ENCODE assay signal across 8 cellular contexts in the genomic region with DNA sequence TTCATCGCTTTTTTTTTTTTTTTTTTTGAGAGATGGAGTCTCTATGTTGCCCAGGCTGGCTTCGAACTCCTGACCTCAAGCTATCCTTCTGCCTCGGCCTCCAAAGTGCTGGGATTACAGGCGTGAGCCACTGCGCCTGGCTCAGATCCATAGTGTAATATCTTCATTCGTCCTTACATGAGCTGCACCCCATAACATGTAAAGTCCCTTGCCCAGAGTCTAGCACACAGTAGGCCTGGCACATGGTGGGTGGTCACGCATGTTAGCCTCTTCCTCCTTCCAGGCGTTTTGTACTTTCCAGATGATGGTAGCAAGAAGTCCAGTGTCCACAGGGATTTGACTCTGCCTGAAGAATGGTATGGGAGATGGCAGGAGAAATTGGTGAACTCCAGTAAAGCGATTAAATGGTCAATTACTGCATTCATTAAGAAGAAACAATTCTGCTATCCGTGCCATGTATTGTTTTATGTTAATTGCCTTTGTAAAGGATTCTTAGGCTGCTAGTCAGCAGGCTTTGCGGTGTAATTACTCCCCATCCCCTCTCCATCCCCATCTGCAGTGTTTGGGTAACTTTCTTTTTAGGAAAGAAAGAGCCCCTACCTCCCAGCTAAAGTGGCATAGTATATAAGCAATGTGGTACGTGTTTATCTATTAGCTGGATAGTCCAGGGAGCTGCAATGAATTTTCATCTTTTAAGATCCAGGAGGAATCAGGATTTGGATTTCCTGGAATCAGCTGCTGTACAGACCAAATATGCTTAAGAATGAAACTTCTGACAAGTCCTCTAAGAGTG. TPM values are rescaled to one million over a fixed set of nuclear protein-coding genes. Genes with fewer than 3 reads are reported as not detected.
DNase-seq lines count a peak whose midpoint lies in the region; ATAC-seq, FAIRE-seq and TF ChIP-seq lines count a peak whose summit lies in the region.

No MANE protein-coding gene starts in this region.

- H3K4me1 Mint-ChIP-seq in activated T-cell treated with anti-CD3 and anti-CD28 coated beads, Interleukin-2, amount 50 U/mL, for 4 hours (ENCODE audit: low read depth), result peaks cover 33% of the 10 kb centered on the region

- TF ChIP-seq EP300 in K562 (IDR thresholded peaks at IDR 0.05; ENCODE audit: low read length), result no peak
- TF ChIP-seq EP300 in transverse colon (IDR thresholded peaks at IDR 0.05; ENCODE audit: low read depth), result no peak

- in situ Hi-C loops in K562 (cut with MboI) (no loop called here), transverse colon (cut with MboI; ENCODE audit: low pct_ligation_motif_present in 1 of 4, low pct_unique_long_range_greater_than_20kb in 1 of 4, low sequenced_read_pairs in 3 of 4) (no loop called here)

- CTCF ChIA-PET in K562 (lab: Yijun Ruan, JAX; ENCODE audit: low intra/inter-chr PET ratio), result no interaction called here

- no peak for TF ChIP-seq POLR2A in K562 (conservative IDR thresholded peaks at IDR 0.05)
- no peak for TF ChIP-seq POLR2A in transverse colon (IDR thresholded peaks at IDR 0.05)

- TF ChIP-seq CTCF in K562 (IDR thresholded peaks at IDR 0.05 in 2 of 3, conservative IDR thresholded peaks at IDR 0.05 in 1 of 3; ENCODE audit: insufficient read depth in 2 of 3, low read depth in 1 of 3, low read length in 3 of 3) (no peak), transverse colon (IDR thresholded peaks at IDR 0.05) (no peak)

- peaks cover 3 to 13% of the 10 kb centered on the region in 2 experiments; a peak in 3 of 5 replicates for H3K4me1 ChIP-seq in K562 (replicated peaks in 1 of 2; ENCODE audit: control insufficient read depth in 2 of 2, insufficient read depth in 2 of 2, low read length in 2 of 2)
- peaks cover 0 to 11% (median 9%) of the 10 kb centered on the region in 4 donors for H3K4me1 ChIP-seq in transverse colon

- BruUV-seq in K562 (replicated peaks; lab: Mats Ljungman, UMichigan), result TSS peak; percentile 47

- peak overlapping the region; percentile 81 for H3K4me3 Mint-ChIP-seq in activated T-cell treated with anti-CD3 and anti-CD28 coated beads, Interleukin-2, amount 50 U/mL, for 4 hours

- H4K20me1 ChIP-seq in K562 (replicated peaks; ENCODE audit: control insufficient read depth, insufficient read depth, low read length), result 0 out of 2 replicates have a peak, but pooled peaks cover 1% of the 10 kb centered on the region

- no peaks in the 10 kb centered on the region for H3K36me3 ChIP-seq in K562 (ENCODE audit: control insufficient read depth, insufficient read depth, low read length)
- H3K36me3 ChIP-seq in transverse colon, result no peaks in the 10 kb centered on the region

- no peak overlapping the region for H3K27ac ChIP-seq in K562 (ENCODE audit: extremely low read depth, low read depth, low read length)
- peak overlapping the region; percentile 61 to 75 (median 70) for H3K27ac ChIP-seq in transverse colon

- H3K27me3 Mint-ChIP-seq in activated T-cell treated with anti-CD3 and anti-CD28 coated beads, Interleukin-2, amount 50 U/mL, for 4 hours (ENCODE audit: low read depth), result peaks cover 15% of the 10 kb centered on the region

- H3K9me3 ChIP-seq in K562 (replicated peaks; ENCODE audit: control insufficient read depth, insufficient read depth, low read depth, low read length) (no peaks in the 10 kb centered on the region), transverse colon (no peaks in the 10 kb centered on the region)

- H2AFZ ChIP-seq in K562 (ENCODE audit: low read depth, low read length), result no peak overlapping the region

- no peaks in the 10 kb centered on the region for H3K79me2 ChIP-seq in K562 (ENCODE audit: control insufficient read depth, insufficient read depth, low read length)

- H3K27me3 ChIP-seq in K562 (ENCODE audit: control insufficient read depth in 2 of 2, insufficient read depth in 2 of 2, low read length in 2 of 2) (peaks cover 25 to 41% of the 10 kb centered on the region in 2 experiments), transverse colon (peaks cover 4% of the 10 kb centered on the region)

- no peaks in the 10 kb centered on the region for H3K36me3 Mint-ChIP-seq in activated T-cell treated with anti-CD3 and anti-CD28 coated beads, Interleukin-2, amount 50 U/mL, for 4 hours (ENCODE audit: insufficient read depth)

- no peak for DNase-seq in activated T-cell treated with anti-CD3 and anti-CD28 coated beads, Interleukin-2, amount 50 U/mL, for 4 hours
- DNase-seq in activated T-cell treated with anti-CD3 and anti-CD28 coated beads, Interleukin-2, amount 50 U/mL, for 1 hour, result no peak
- DNase-seq in K562 (ENCODE audit: extremely low read depth in 1 of 4, low spot score in 3 of 4) (no peak), medulla oblongata (ENCODE audit: extremely low spot score) (peak; percentile 29), transverse colon (no peak), islet precursor cell (no peak), GOT3 (lab: John Stamatoyannopoulos, UW) (no peak)

- no peak for FAIRE-seq in K562 (lab: Jason Lieb, UNC)

- POLR2A ChIA-PET in K562 (lab: Yijun Ruan, JAX), result interaction anchor here (0.7 to 0.9 kb wide), 2 partner anchors 17 to 19 kb away, joined by 3 read pairs; no protein-coding TSS in a partner anchor

- no peak overlapping the region for H3K9ac ChIP-seq in K562 (ENCODE audit: insufficient read depth in 1 of 2, low read depth in 2 of 2, low read length in 2 of 2)

- H3K9me1 ChIP-seq in K562 (ENCODE audit: control insufficient read depth, insufficient read depth, low read length), result no peaks in the 10 kb centered on the region

- H3K4me2 ChIP-seq in K562 (ENCODE audit: insufficient read depth, low read length), result no peak overlapping the region

- H3K4me3 ChIP-seq in K562 (no peak overlapping the region), transverse colon (peak overlapping the region in 3 of 4 donors; percentile 67 to 90 (median 79))

- intact Hi-C loops in K562 (cut with micrococcal nuclease) (loop anchor here (10.0 kb wide), 1 partner anchor 172 kb away; no protein-coding TSS in a partner anchor), transverse colon (cut with DNase I; ENCODE audit: low total_unique reads) (no loop called here)

- H3K9me3 Mint-ChIP-seq in activated T-cell treated with anti-CD3 and anti-CD28 coated beads, Interleukin-2, amount 50 U/mL, for 4 hours, result no peaks in the 10 kb centered on the region

- WGBS in K562 (ENCODE audit: insufficient coverage, low coverage, missing lambda C conversion rate), result 13% methylated on average over 11 of the region's 12 CpGs
- WGBS in transverse colon (ENCODE audit: low coverage in 1 of 2), 2 donors, result 48 to 51% methylated on average over 4 to 12 of the region's 12 CpGs

- no peak for TF ChIP-seq RAD21 in K562 (CRISPR knock-in tag; conservative IDR thresholded peaks at IDR 0.05 in 1 of 2, IDR thresholded peaks at IDR 0.05 in 1 of 2)

- ATAC-seq in activated T-cell treated with anti-CD3 and anti-CD28 coated beads, Interleukin-2, amount 50 U/mL, for 4 hours, result no peak
- no peak for ATAC-seq in K562
- no peak for ATAC-seq in GM18867 (IDR thresholded peaks at IDR 0.05; ENCODE audit: unreplicated experiment)

TF ChIP-seq in K562, 482 proteins besides CTCF, POLR2A, EP300 and RAD21 (continues in another document):
- 0 out of 2 replicates have a peak, but pooled peaks have one; percentile 13 for TF ChIP-seq BCOR (IDR thresholded peaks at IDR 0.05)
- no peak for TF ChIP-seq NFRKB (IDR thresholded peaks at IDR 0.05; ENCODE audit: low read depth)
- no peak for TF ChIP-seq U2AF2 (optimal IDR thresholded peaks at IDR 0.05; ENCODE audit: low read depth, low read length)
- TF ChIP-seq, protein P1, sequence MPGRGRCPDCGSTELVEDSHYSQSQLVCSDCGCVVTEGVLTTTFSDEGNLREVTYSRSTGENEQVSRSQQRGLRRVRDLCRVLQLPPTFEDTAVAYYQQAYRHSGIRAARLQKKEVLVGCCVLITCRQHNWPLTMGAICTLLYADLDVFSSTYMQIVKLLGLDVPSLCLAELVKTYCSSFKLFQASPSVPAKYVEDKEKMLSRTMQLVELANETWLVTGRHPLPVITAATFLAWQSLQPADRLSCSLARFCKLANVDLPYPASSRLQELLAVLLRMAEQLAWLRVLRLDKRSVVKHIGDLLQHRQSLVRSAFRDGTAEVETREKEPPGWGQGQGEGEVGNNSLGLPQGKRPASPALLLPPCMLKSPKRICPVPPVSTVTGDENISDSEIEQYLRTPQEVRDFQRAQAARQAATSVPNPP (IDR thresholded peaks at IDR 0.05; ENCODE audit: borderline replicate concordance, insufficient read depth, insufficient read length), result no peak
- no peak for TF ChIP-seq DPF2 (IDR thresholded peaks at IDR 0.05)
- no peak for TF ChIP-seq BDP1 (IDR thresholded peaks at IDR 0.05; ENCODE audit: insufficient read depth, insufficient read length)
- peak; percentile 94 for TF ChIP-seq ZKSCAN1 (IDR thresholded peaks at IDR 0.05; ENCODE audit: low read depth, low read length)
- no peak for TF ChIP-seq ZNF444 (CRISPR knock-in tag; IDR thresholded peaks at IDR 0.05)
- TF ChIP-seq CBX8 (IDR thresholded peaks at IDR 0.05; ENCODE audit: borderline replicate concordance, extremely low read depth, low read depth, low read length, poor library complexity, severe bottlenecking), result peak; percentile 24

RNA-seq across cellular contexts. Expression of a gene that starts 1.2 kb away (rescaled TPM):
- 1 to 10 TPM; 1.1 to 2.0 (median 1.4) TPM for total RNA-seq in activated T-cell treated with anti-CD3 and anti-CD28 coated beads, Interleukin-2, amount 50 U/mL, for 4 hours
- 14.2 and 17.0 TPM in 2 replicates for total RNA-seq in K562 (2011; cell fraction: chromatin; rRNA removed; ENCODE audit: low replicate concordance)
- 6.0 and 9.9 TPM in 2 replicates for total RNA-seq in K562 (2011; cell fraction: nucleolus; rRNA removed)
- total RNA-seq in K562 (2011; cell fraction: nucleoplasm; rRNA removed), result 10.0 and 11.1 TPM in 2 replicates
- 0.41 and 0.49 TPM in 2 replicates for total RNA-seq in K562 (2014; rRNA removed)
- 0.65 and 1.0 TPM in 2 replicates for total RNA-seq in K562 (2014; rRNA removed; fragmentation: Illumina TruSeq; extraction: Trizol)
- 0.34 and 0.43 TPM in 2 replicates for total RNA-seq in K562 (2015; rRNA removed; fragmentation: Illumina TruSeq; extraction: Trizol)
- 0.53 and 1.0 TPM in 2 replicates for total RNA-seq in K562 (2021)
- 1.5 and 2.2 TPM in 2 replicates for polyA plus RNA-seq in K562 (2011; rRNA removed)
- polyA plus RNA-seq in K562 (2011; cell fraction: cytosol; rRNA removed), result 0.43 and 0.63 TPM in 2 replicates
- 0.70 and 1.3 TPM in 2 replicates for polyA plus RNA-seq in K562 (2011; cell fraction: nucleus; rRNA removed)
- 0.35 and 0.58 TPM in 2 replicates for polyA plus RNA-seq in K562 (2012)
- 0.58 and 0.76 TPM in 2 replicates for polyA plus RNA-seq in K562 (2014; fragmentation: Illumina TruSeq; extraction: Trizol)
- under 1 TPM; 0.15 to 0.30 TPM for polyA plus RNA-seq in K562 (2014; fragmentation: Nextera tagmentation; extraction: Ambion mirVana)
- polyA plus RNA-seq in K562 (2014; rRNA removed), result 1.2 and 2.8 TPM in 2 replicates
- polyA minus RNA-seq in K562 (2011; rRNA and poly(A)+ RNA removed), result 3.7 and 4.8 TPM in 2 replicates
- polyA minus RNA-seq in K562 (2011; cell fraction: cytosol; rRNA and poly(A)+ RNA removed), result 1.0 and 1.9 TPM in 2 replicates
- 1.9 and 5.9 TPM in 2 replicates for polyA minus RNA-seq in K562 (2011; cell fraction: nucleus; rRNA and poly(A)+ RNA removed)
- total RNA-seq in transverse colon, result 10 to 100 TPM in 2 of 4 donors, 1 to 10 TPM in 2; 1.5 to 28.3 (median 9.7) TPM
